ENCODE assay signal across 28 cellular contexts in genomic region chr6:2000962-2001361, GRCh38.
"Had no signal": no experiment of that assay in that cellular context is flagged by ENCODE, and none has a peak within 500 bp of the region (broad histone marks: within the 10 kb centered on the region; RNA-seq: fewer than 3 reads in every experiment).

No MANE protein-coding gene starts in this region.

- DNase-seq: stimulated activated CD4-positive, alpha-beta T cell treated with anti-CD3 and anti-CD28 coated beads, Interleukin-2, amount 100 ng/mL, for 48 hours; stimulated activated CD4-positive, alpha-beta T cell treated with anti-CD3 and anti-CD28 coated beads, Interleukin-4, amount 100 ng/mL, for 1 hour; stimulated activated CD4-positive, alpha-beta T cell treated with anti-CD3 and anti-CD28 coated beads, Interleukin-4, amount 100 ng/mL, for 24 hours; stimulated activated CD4-positive, alpha-beta T cell treated with anti-CD3 and anti-CD28 coated beads, Interleukin-4, amount 100 ng/mL, for 4 hours; stimulated activated CD8-positive, alpha-beta memory T cell treated with anti-CD3 and anti-CD28 coated beads, Interleukin-4, amount 100 ng/mL, for 48 hours; stimulated activated naive B cell treated with anti-CD40 and anti-IgM and Interleukin-4, amounts not matched to agents 10 μg/mL and 1 μg/mL and 100 μg/mL, for 72 hours; stimulated activated naive CD4-positive, alpha-beta T cell; stimulated activated naive CD4-positive, alpha-beta T cell treated with Interleukin-2 at 50 U/mL for 16 hours; stimulated activated naive CD8-positive, alpha-beta T cell treated with anti-CD3 and anti-CD28 coated beads, Interleukin-15, amount 100 ng/mL, for 72 hours; stimulated activated naive CD8-positive, alpha-beta T cell treated with anti-CD3 and anti-CD28 coated beads, Interleukin-15, Interleukin-2, amounts not matched to agents 100 U/mL and 50 U/mL, for 24 hours; stomach; substantia nigra; testis; thyroid gland; tibial artery; transverse colon; trophoblast cell; upper lobe of left lung; upper lobe of right lung had no signal

- ATAC-seq: stimulated activated effector memory CD8-positive, alpha-beta T cell treated with anti-CD3 and anti-CD28 coated beads, Interleukin-12 subunit alpha, Interleukin-12 subunit beta, amount 100 ng/mL, for 72 hours; stimulated activated memory B cell treated with anti-CD40 and anti-IgM and Interleukin-4, amounts not matched to agents 10 μg/mL and 1 μg/mL and 100 μg/mL, for 72 hours; stimulated activated naive B cell treated with anti-CD40 and anti-IgM and Interleukin-4, amounts not matched to agents 10 μg/mL and 1 μg/mL and 100 μg/mL, for 72 hours; stimulated activated naive CD8-positive, alpha-beta T cell treated with anti-CD3 and anti-CD28 coated beads, Interleukin-15, amount 100 ng/mL, for 72 hours; stimulated activated naive CD8-positive, alpha-beta T cell treated with anti-CD3 and anti-CD28 coated beads, Interleukin-15, Interleukin-2, amounts not matched to agents 100 U/mL and 50 U/mL, for 24 hours; upper lobe of right lung had no signal

- H3K4me1 Mint-ChIP-seq: stimulated activated effector memory CD8-positive, alpha-beta T cell treated with anti-CD3 and anti-CD28 coated beads, Interleukin-12 subunit alpha, Interleukin-12 subunit beta, amount 100 ng/mL, for 72 hours; stimulated activated naive B cell treated with anti-CD40 and anti-IgM and Interleukin-4, amounts not matched to agents 10 μg/mL and 1 μg/mL and 100 μg/mL, for 72 hours; stimulated activated naive CD8-positive, alpha-beta T cell treated with anti-CD3 and anti-CD28 coated beads, Interleukin-15, amount 100 ng/mL, for 72 hours had no signal

- H3K36me3 ChIP-seq: stomach, suprapubic skin, thoracic aorta, thyroid gland, tibial artery, tibial nerve, transverse colon, upper lobe of left lung, upper lobe of right lung, vagina had no signal

- H3K4me3 Mint-ChIP-seq: stimulated activated effector memory CD8-positive, alpha-beta T cell treated with anti-CD3 and anti-CD28 coated beads, Interleukin-12 subunit alpha, Interleukin-12 subunit beta, amount 100 ng/mL, for 72 hours; stimulated activated memory B cell treated with anti-CD40 and anti-IgM and Interleukin-4, amounts not matched to agents 10 μg/mL and 1 μg/mL and 100 μg/mL, for 72 hours; stimulated activated naive B cell treated with anti-CD40 and anti-IgM and Interleukin-4, amounts not matched to agents 10 μg/mL and 1 μg/mL and 100 μg/mL, for 72 hours; stimulated activated naive CD8-positive, alpha-beta T cell treated with anti-CD3 and anti-CD28 coated beads, Interleukin-15, amount 100 ng/mL, for 72 hours; stimulated activated naive CD8-positive, alpha-beta T cell treated with anti-CD3 and anti-CD28 coated beads, Interleukin-15, Interleukin-2, amounts not matched to agents 100 ng/mL and 50 ng/mL, for 24 hours; type B pancreatic cell had no signal

- FAIRE-seq: urothelium cell line had no signal

- H3K27ac ChIP-seq: stomach, suprapubic skin, testis, thoracic aorta, thyroid gland, tibial artery, tibial nerve, transverse colon, upper lobe of left lung, upper lobe of right lung, vagina had no signal

- H3K27me3 ChIP-seq: stomach, suprapubic skin, testis, thyroid gland, tibial artery, tibial nerve, transverse colon, upper lobe of left lung, upper lobe of right lung, vagina had no signal

- H3K36me3 Mint-ChIP-seq: stimulated activated effector memory CD8-positive, alpha-beta T cell treated with anti-CD3 and anti-CD28 coated beads, Interleukin-12 subunit alpha, Interleukin-12 subunit beta, amount 100 ng/mL, for 72 hours; type B pancreatic cell had no signal

- H3K4me1 ChIP-seq: suprapubic skin, testis, thyroid gland, tibial artery, tibial nerve, transverse colon, upper lobe of right lung, vagina had no signal

- H3K4me3 ChIP-seq: stomach, suprapubic skin, testis, thoracic aorta, thyroid gland, tibial artery, tibial nerve, transverse colon, upper lobe of left lung, upper lobe of right lung, vagina had no signal

- H3K9me3 ChIP-seq: stomach, suprapubic skin, testis, thoracic aorta, tibial artery, tibial nerve, transverse colon, upper lobe of left lung, upper lobe of right lung, vagina had no signal

- H3K9me3 Mint-ChIP-seq: stimulated activated effector memory CD8-positive, alpha-beta T cell treated with anti-CD3 and anti-CD28 coated beads, Interleukin-12 subunit alpha, Interleukin-12 subunit beta, amount 100 ng/mL, for 72 hours; stimulated activated memory B cell treated with anti-CD40 and anti-IgM and Interleukin-4, amounts not matched to agents 10 μg/mL and 1 μg/mL and 100 μg/mL, for 72 hours; stimulated activated naive CD8-positive, alpha-beta T cell treated with anti-CD3 and anti-CD28 coated beads, Interleukin-15, Interleukin-2, amounts not matched to agents 100 ng/mL and 50 ng/mL, for 24 hours; type B pancreatic cell had no signal

- H3K27me3 Mint-ChIP-seq: stimulated activated memory B cell treated with anti-CD40 and anti-IgM and Interleukin-4, amounts not matched to agents 10 μg/mL and 1 μg/mL and 100 μg/mL, for 72 hours; stimulated activated naive B cell treated with anti-CD40 and anti-IgM and Interleukin-4, amounts not matched to agents 10 μg/mL and 1 μg/mL and 100 μg/mL, for 72 hours; stimulated activated naive CD8-positive, alpha-beta T cell treated with anti-CD3 and anti-CD28 coated beads, Interleukin-15, amount 100 ng/mL, for 72 hours; stimulated activated naive CD8-positive, alpha-beta T cell treated with anti-CD3 and anti-CD28 coated beads, Interleukin-15, Interleukin-2, amounts not matched to agents 100 ng/mL and 50 ng/mL, for 24 hours; type B pancreatic cell had no signal
